ENCODE assay signal across 8 cellular contexts in the genomic region with DNA sequence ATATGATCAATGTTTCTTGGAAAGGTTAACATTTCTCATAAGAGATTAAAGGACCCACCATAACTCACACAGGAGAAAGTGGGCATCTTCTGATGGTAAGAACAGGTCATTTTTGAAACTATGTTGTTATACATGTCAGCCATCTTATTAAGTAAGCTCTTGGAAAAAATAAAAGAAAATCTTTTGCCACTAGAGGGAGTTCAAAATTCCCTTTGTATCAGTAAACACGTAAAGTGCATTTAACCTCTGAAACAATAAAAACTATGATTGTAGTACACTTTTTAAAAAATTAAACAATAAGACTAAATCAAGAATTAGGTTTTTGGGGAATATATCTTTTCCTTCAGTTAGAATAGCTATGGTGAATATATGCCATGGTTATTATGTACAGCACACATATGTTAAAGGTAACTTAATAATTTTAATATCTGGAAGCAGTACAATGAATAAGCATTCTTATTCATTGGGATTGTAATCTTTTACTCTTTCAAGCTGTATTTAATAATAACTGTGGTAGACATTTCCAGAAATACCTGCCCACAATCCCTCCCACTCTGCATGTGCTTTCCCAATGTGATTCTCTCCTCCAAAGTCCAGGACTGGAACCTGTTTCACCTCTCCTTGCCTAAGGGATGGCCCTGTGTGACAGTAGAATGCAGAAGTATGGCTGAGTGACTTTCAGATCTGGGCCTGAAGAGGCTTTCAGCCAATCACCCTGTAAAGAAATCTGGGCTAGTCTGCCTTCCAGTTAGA.
DNase-seq lines count a peak whose midpoint lies in the region; ATAC-seq, FAIRE-seq and TF ChIP-seq lines count a peak whose summit lies in the region.

No MANE protein-coding gene starts in this region.

- no peak for TF ChIP-seq POLR2A in Peyer's patch (IDR thresholded peaks at IDR 0.05)

- DNase-seq in DND-41 (no peak), Peyer's patch (no peak), coronary artery (ENCODE audit: low spot score) (no peak), AG08395 (ENCODE audit: low spot score) (no peak), urothelium cell line (ENCODE audit: low spot score) (no peak)
- peak in 6 of 9 donors; percentile 44 to 67 (median 58) for DNase-seq in naive thymus-derived CD4-positive, alpha-beta T cell
- DNase-seq in stimulated activated CD4-positive, alpha-beta T cell treated with anti-CD3 and anti-CD28 coated beads, Interleukin-2, amount 100 ng/mL, for 48 hours: no peak

- H3K79me2 ChIP-seq in DND-41 (ENCODE audit: insufficient read depth, low read length): peaks cover 7% of the 10 kb centered on the region; the same call in 1 of the 2 replicates

- H3K9me3 ChIP-seq in DND-41 (ENCODE audit: insufficient read depth, low read length, severe bottlenecking): peaks cover 7% of the 10 kb centered on the region
- H3K9me3 ChIP-seq in Peyer's patch: peaks cover 0 to 3% (median 0%) of the 10 kb centered on the region in 4 donors
- H3K9me3 ChIP-seq in naive thymus-derived CD4-positive, alpha-beta T cell (ENCODE audit: control insufficient read depth in 2 of 3, low read length in 3 of 3): peaks cover 0 to 7% (median 5%) of the 10 kb centered on the region in 3 experiments

- intact Hi-C loops in naive thymus-derived CD4-positive, alpha-beta T cell (cut with micrococcal nuclease): loop anchor here (1.0 to 5.0 kb wide), 10 partner anchors 9 to 563 kb away; no protein-coding TSS in a partner anchor

- H3K9me3 Mint-ChIP-seq in naive thymus-derived CD4-positive, alpha-beta T cell: peaks cover 0 to 15% (median 6%) of the 10 kb centered on the region in 11 donors

- no peak for FAIRE-seq in urothelium cell line (lab: Jason Lieb, UNC)

- H3K27ac ChIP-seq in DND-41 (ENCODE audit: low read length) (peak overlapping the region; percentile 92), Peyer's patch (peak overlapping the region in 2 of 4 donors; percentile 48 to 70), coronary artery (peak overlapping the region; percentile 75 to 81)
- H3K27ac ChIP-seq in naive thymus-derived CD4-positive, alpha-beta T cell (ENCODE audit: low read depth, low read length): peak overlapping the region; percentile 69

- H3K27me3 ChIP-seq in DND-41 (ENCODE audit: insufficient read depth, low read length, poor library complexity) (no peaks in the 10 kb centered on the region), Peyer's patch (no peaks in the 10 kb centered on the region)
- no peaks in the 10 kb centered on the region for H3K27me3 ChIP-seq in naive thymus-derived CD4-positive, alpha-beta T cell (ENCODE audit: control insufficient read depth in 2 of 2, insufficient read depth in 2 of 2, low read length in 2 of 2)

- ATAC-seq in DND-41 (ENCODE audit: insufficient read depth, low read depth) (peak; percentile 32; the same call in 2 of the 3 replicates), HG03342 (IDR thresholded peaks at IDR 0.05; ENCODE audit: unreplicated experiment) (peak; percentile 38)
- ATAC-seq in naive thymus-derived CD4-positive, alpha-beta T cell: peak; percentile 70

- H3K36me3 ChIP-seq in DND-41 (ENCODE audit: insufficient read depth, low read length) (no peaks in the 10 kb centered on the region), Peyer's patch (no peaks in the 10 kb centered on the region)
- no peaks in the 10 kb centered on the region for H3K36me3 ChIP-seq in naive thymus-derived CD4-positive, alpha-beta T cell (ENCODE audit: control insufficient read depth in 2 of 3, insufficient read depth in 3 of 3, low read length in 3 of 3)

- peak overlapping the region; percentile 51 to 93 (median 89) for H3K27ac Mint-ChIP-seq in naive thymus-derived CD4-positive, alpha-beta T cell

- TF ChIP-seq CTCF in DND-41 (IDR thresholded peaks at IDR 0.05; ENCODE audit: borderline replicate concordance, extremely low read depth, low read length, poor library complexity, severe bottlenecking): peak; percentile 65
- TF ChIP-seq CTCF in Peyer's patch (IDR thresholded peaks at IDR 0.05): peak; percentile 58 to 73 (median 62)
- TF ChIP-seq CTCF in coronary artery (IDR thresholded peaks at IDR 0.05): peak; percentile 54

- H3K27me3 Mint-ChIP-seq in naive thymus-derived CD4-positive, alpha-beta T cell: no peaks in the 10 kb centered on the region

- H3K4me3 ChIP-seq in DND-41 (ENCODE audit: low read depth in 1 of 2, low read length in 2 of 2) (peak overlapping the region in 1 of 2 experiments; percentile 11; a peak in 1 of 4 replicates), Peyer's patch (no peak overlapping the region), coronary artery (no peak overlapping the region)
- no peak overlapping the region for H3K4me3 ChIP-seq in naive thymus-derived CD4-positive, alpha-beta T cell (ENCODE audit: low read length)

- H3K4me2 ChIP-seq in DND-41 (ENCODE audit: insufficient read depth, low read length): peak overlapping the region; percentile 67

- peaks cover 51% of the 10 kb centered on the region for H3K4me1 ChIP-seq in DND-41 (ENCODE audit: insufficient read depth, low read length)
- peaks cover 0 to 6% (median 0%) of the 10 kb centered on the region in 4 donors for H3K4me1 ChIP-seq in Peyer's patch
- peaks cover 33 to 35% of the 10 kb centered on the region in 2 donors for H3K4me1 ChIP-seq in naive thymus-derived CD4-positive, alpha-beta T cell (ENCODE audit: control insufficient read depth in 2 of 2, insufficient read depth in 2 of 2, low read length in 2 of 2)

- H3K36me3 Mint-ChIP-seq in naive thymus-derived CD4-positive, alpha-beta T cell: peaks cover 3 to 32% (median 24%) of the 10 kb centered on the region in 5 donors

- POLR2A ChIA-PET in naive thymus-derived CD4-positive, alpha-beta T cell (lab: Charles Lee): interaction anchor here (0.5 to 6.1 kb wide), 12 partner anchors 12 to 222 kb away, joined by 3 to 57 read pairs (median 4); no protein-coding TSS in a partner anchor

- CTCF ChIA-PET in naive thymus-derived CD4-positive, alpha-beta T cell (lab: Charles Lee): interaction anchor here (0.6 to 2.7 kb wide), 18 partner anchors 12 to 375 kb away, joined by 3 to 15 read pairs (median 4); no protein-coding TSS in a partner anchor

- peak overlapping the region; percentile 77 for H2AFZ ChIP-seq in DND-41 (ENCODE audit: low read depth, low read length)

- peaks cover 32 to 91% (median 74%) of the 10 kb centered on the region in 7 donors for H3K4me1 Mint-ChIP-seq in naive thymus-derived CD4-positive, alpha-beta T cell

- H3K9ac ChIP-seq in DND-41 (ENCODE audit: low read depth, low read length): peak overlapping the region; percentile 57

- peak overlapping the region in 6 of 10 donors; percentile 7 to 94 (median 30) for H3K4me3 Mint-ChIP-seq in naive thymus-derived CD4-positive, alpha-beta T cell

- H4K20me1 ChIP-seq in DND-41 (ENCODE audit: insufficient read depth, low read length): no peaks in the 10 kb centered on the region

Comparison
In these comparisons a context has a peak if more than half of its experiments do, and no peak if none do; other contexts are left out.
1. DNase-seq: peak in naive thymus-derived CD4-positive, alpha-beta T cell (6 of 9); none in DND-41 (single experiment), Peyer's patch (0 of 3), coronary artery (single experiment), AG08395 (single experiment), urothelium cell line (single experiment) and stimulated activated CD4-positive, alpha-beta T cell treated with anti-CD3 and anti-CD28 coated beads, Interleukin-2, amount 100 ng/mL, for 48 hours (0 of 2).
2. Peak in every context shown above with its lines, with median percentiles within 50 percentile points of each other: ATAC-seq and CTCF ChIP-seq.